In genomic region chr5:137304227-137304874, GRCh38 we compare ENCODE assay signal across 12 cellular contexts.
DNase-seq lines count a peak whose midpoint lies in the region; ATAC-seq and TF ChIP-seq lines count a peak whose summit lies in the region.
"Had no signal": no experiment of that assay in that cellular context is flagged by ENCODE, and none has a peak within 500 bp of the region (broad histone marks: within the 10 kb centered on the region; RNA-seq: fewer than 3 reads in every experiment).

No MANE protein-coding gene starts in this region.

- no peaks in the 10 kb centered on the region for H3K36me3 ChIP-seq in mucosa of descending colon (ENCODE audit: low read depth)
- H3K36me3 ChIP-seq: vagina had no signal

- H3K27ac ChIP-seq in RWPE1: peak overlapping the region; percentile 22
- H3K27ac ChIP-seq: vagina had no signal

- no peak overlapping the region for H3K4me3 ChIP-seq in mucosa of descending colon
- H3K4me3 ChIP-seq: vagina had no signal

- ATAC-seq in mucosa of descending colon: peak; percentile 90
- ATAC-seq in GM21360 (IDR thresholded peaks at IDR 0.05; ENCODE audit: unreplicated experiment): no peak

- intact Hi-C loops in mucosa of descending colon (cut with DNase I, micrococcal nuclease): no loop called here

- peaks cover 18% of the 10 kb centered on the region for H3K4me1 ChIP-seq in mucosa of descending colon (ENCODE audit: low read depth)
- H3K4me1 ChIP-seq: vagina had no signal

- TF ChIP-seq CTCF in RWPE1 (conservative IDR thresholded peaks at IDR 0.05; ENCODE audit: low read depth) (no peak), mucosa of descending colon (IDR thresholded peaks at IDR 0.05) (no peak)

- POLR2A ChIA-PET in RWPE1 (lab: Yijun Ruan, JAX; ENCODE audit: low non-redundant PET): no interaction called here

- no peaks in the 10 kb centered on the region for H3K9me3 ChIP-seq in mucosa of descending colon
- H3K9me3 ChIP-seq: vagina had no signal

- DNase-seq in DMS53 treated with DMSO at 0.1 percent for 48 hours (lab: John Stamatoyannopoulos, UW; ENCODE audit: unreplicated experiment) (peak; percentile 69), NCI-H2081 (lab: John Stamatoyannopoulos, UW) (peak; percentile 69 to 92), RWPE1 (ENCODE audit: low spot score) (no peak), mucosa of descending colon (peak; percentile 53 to 78 (median 56)), NCI-H82 treated with DMSO at 0.1 percent for 48 hours (lab: John Stamatoyannopoulos, UW; ENCODE audit: unreplicated experiment) (no peak), HT-29 (ENCODE audit: low spot score) (no peak)
- no peak for DNase-seq in stimulated activated CD4-positive, alpha-beta T cell treated with anti-CD3 and anti-CD28 coated beads, Interleukin-1b, Interleukin-23, amount 100 ng/mL, for 48 hours
- DNase-seq: activated CD4-positive, alpha-beta T cell treated with anti-CD3 and anti-CD28 coated beads, Interleukin-2, amount 50 U/mL, for 48 hours; activated naive CD4-positive, alpha-beta T cell treated with Interleukin-2 at 50 U/mL for 16 hours; Kasumi-1 had no signal

- CTCF ChIA-PET in RWPE1 (lab: Yijun Ruan, JAX): interaction anchor here (0.6 kb wide), 1 partner anchor 189 kb away, joined by 3 read pairs; no protein-coding TSS in a partner anchor

Comparison
In these comparisons a context has a peak if more than half of its experiments do, and no peak if none do; other contexts are left out.
1. DNase-seq: peak in DMS53 treated with DMSO at 0.1 percent for 48 hours (single experiment), NCI-H2081 (2 of 2) and mucosa of descending colon (3 of 3); none in RWPE1 (single experiment), stimulated activated CD4-positive, alpha-beta T cell treated with anti-CD3 and anti-CD28 coated beads, Interleukin-1b, Interleukin-23, amount 100 ng/mL, for 48 hours (single experiment), NCI-H82 treated with DMSO at 0.1 percent for 48 hours (single experiment) and HT-29 (single experiment).